In genomic region chr5:107567901-107568671, GRCh38 we compare ENCODE assay signal across 18 cellular contexts.
DNase-seq lines count a peak whose midpoint lies in the region; ATAC-seq and TF ChIP-seq lines count a peak whose summit lies in the region.
"Had no signal": no experiment of that assay in that cellular context is flagged by ENCODE, and none has a peak within 500 bp of the region (broad histone marks: within the 10 kb centered on the region; RNA-seq: fewer than 3 reads in every experiment).

No MANE protein-coding gene starts in this region.

- no peaks in the 10 kb centered on the region for H3K9me2 ChIP-seq in SK-N-SH

- CTCF ChIA-PET in SK-N-SH (lab: Yijun Ruan, JAX): interaction anchor here (0.6 kb wide), 1 partner anchor 12 kb away, joined by 3 read pairs; no protein-coding TSS in a partner anchor

- H3K4me3 ChIP-seq in breast epithelium (no peak overlapping the region), SK-N-SH (ENCODE audit: low read depth in 2 of 2, low read length in 1 of 2) (no peak overlapping the region)
- H3K4me3 ChIP-seq: ascending aorta, mucosa of descending colon, testis had no signal

- H3K9ac ChIP-seq in SK-N-SH: no peak overlapping the region

- H3K27me3 ChIP-seq in breast epithelium (no peaks in the 10 kb centered on the region), SK-N-SH (ENCODE audit: insufficient read depth) (no peaks in the 10 kb centered on the region)
- H3K27me3 ChIP-seq: ascending aorta, testis had no signal

- H3K9me3 ChIP-seq in breast epithelium (no peaks in the 10 kb centered on the region), SK-N-SH (no peaks in the 10 kb centered on the region)
- H3K9me3 ChIP-seq: ascending aorta, mucosa of descending colon, testis had no signal

- no peaks in the 10 kb centered on the region for H4K20me1 ChIP-seq in SK-N-SH (ENCODE audit: insufficient read depth)

- H3F3A ChIP-seq in SK-N-SH (replicated peaks; ENCODE audit: insufficient read depth): no peaks in the 10 kb centered on the region

- DNase-seq in NCI-H82 (lab: John Stamatoyannopoulos, UW) (peak; percentile 5), NCI-H82 treated with DMSO at 0.1 percent for 48 hours (lab: John Stamatoyannopoulos, UW; ENCODE audit: unreplicated experiment) (no peak), NCI-H345 (lab: John Stamatoyannopoulos, UW) (peak; percentile 61), breast epithelium (ENCODE audit: low spot score in 2 of 2) (no peak), SK-N-SH (no peak), SIG-M5 (lab: John Stamatoyannopoulos, UW) (no peak)
- DNase-seq: ACHN; activated CD4-positive, alpha-beta T cell treated with anti-CD3 and anti-CD28 coated beads, Interleukin-2, amount 50 U/mL, for 48 hours; DND-41; effector memory CD4-positive, alpha-beta T cell; KG1; kidney; mucosa of descending colon; testis had no signal

- TF ChIP-seq CTCF in breast epithelium (IDR thresholded peaks at IDR 0.05) (no peak), SK-N-SH (IDR thresholded peaks at IDR 0.05) (no peak)

- POLR2A ChIA-PET in SK-N-SH (lab: Yijun Ruan, JAX): no interaction called here

- TF ChIP-seq POLR2A in breast epithelium (IDR thresholded peaks at IDR 0.05): no peak

- TF ChIP-seq RAD21 in SK-N-SH (IDR thresholded peaks at IDR 0.05; ENCODE audit: low read length): no peak

- H3K36me3 ChIP-seq in breast epithelium (no peaks in the 10 kb centered on the region), SK-N-SH (replicated peaks in 1 of 2; ENCODE audit: control insufficient read depth in 1 of 2, insufficient read depth in 2 of 2, low read length in 1 of 2) (no peaks in the 10 kb centered on the region)
- H3K36me3 ChIP-seq: ascending aorta had no signal

- 87% methylated on average over 4 of the region's 4 CpGs for WGBS in SK-N-SH (ENCODE audit: low lambda C conversion rate)

- H3K27ac ChIP-seq in breast epithelium: peak overlapping the region; percentile 41 to 68
- no peak overlapping the region for H3K27ac ChIP-seq in SK-N-SH (ENCODE audit: low read depth in 2 of 2, low read length in 1 of 2)
- H3K27ac ChIP-seq: ascending aorta, testis had no signal

- H3K4me2 ChIP-seq in SK-N-SH: no peak overlapping the region

- no peak overlapping the region for H2AFZ ChIP-seq in SK-N-SH (ENCODE audit: low read depth)

- intact Hi-C loops in breast epithelium (cut with DNase I; ENCODE audit: low total_unique reads): no loop called here

- H3K4me1 ChIP-seq in breast epithelium: peaks cover 0 to 24% of the 10 kb centered on the region in 2 donors
- H3K4me1 ChIP-seq in SK-N-SH (ENCODE audit: control insufficient read depth in 1 of 2, insufficient read depth in 2 of 2, low read depth in 1 of 2, low read length in 1 of 2): peaks cover 6 to 30% of the 10 kb centered on the region in 2 experiments; a peak in 3 of 4 replicates
- H3K4me1 ChIP-seq: testis had no signal

- ATAC-seq in HG03460 (IDR thresholded peaks at IDR 0.05; ENCODE audit: unreplicated experiment) (no peak), HG02938 (IDR thresholded peaks at IDR 0.05; ENCODE audit: unreplicated experiment) (no peak)
- ATAC-seq: activated T-helper 17 cell treated with anti-CD3 and anti-CD28 coated beads, Interleukin-2, amount 50 U/mL, for 72 hours; mucosa of descending colon had no signal

- no peak for TF ChIP-seq EP300 in SK-N-SH (IDR thresholded peaks at IDR 0.05; ENCODE audit: borderline replicate concordance in 1 of 2, low read depth in 1 of 2, low read length in 1 of 2)

- H3K79me2 ChIP-seq in SK-N-SH (ENCODE audit: insufficient read depth): no peaks in the 10 kb centered on the region

TF ChIP-seq in SK-N-SH, 30 proteins besides CTCF, POLR2A, EP300 and RAD21:
- TF ChIP-seq ELF1 (IDR thresholded peaks at IDR 0.05) (no peak), TAF1 (IDR thresholded peaks at IDR 0.05; ENCODE audit: borderline replicate concordance, low read depth, low read length) (no peak), RXRA (IDR thresholded peaks at IDR 0.05; ENCODE audit: borderline replicate concordance, low read depth) (no peak), MXI1 (IDR thresholded peaks at IDR 0.05; ENCODE audit: low read depth, low read length) (no peak), REST (IDR thresholded peaks at IDR 0.05; ENCODE audit: low read depth, low read length) (no peak), GATA2 (CRISPR knock-in tag; IDR thresholded peaks at IDR 0.05) (no peak), FOXJ3 (CRISPR knock-in tag; IDR thresholded peaks at IDR 0.05) (no peak)

Comparison
In these comparisons a context has a peak if more than half of its experiments do, and no peak if none do; other contexts are left out.
1. DNase-seq: peak in NCI-H82 (single experiment) and NCI-H345 (single experiment); none in NCI-H82 treated with DMSO at 0.1 percent for 48 hours (single experiment), breast epithelium (0 of 2), SK-N-SH (single experiment) and SIG-M5 (single experiment).
2. H3K27ac ChIP-seq: peak in breast epithelium (2 of 2); none in SK-N-SH (0 of 2).